ENCODE assay signal across 7 cellular contexts in genomic region chr20:62702886-62703852, GRCh38. TPM values are rescaled to one million over a fixed set of nuclear protein-coding genes. Genes with fewer than 3 reads are reported as not detected.
DNase-seq lines count a peak whose midpoint lies in the region; ATAC-seq and TF ChIP-seq lines count a peak whose summit lies in the region.

No MANE protein-coding gene starts in this region.

- peaks cover 4% of the 10 kb centered on the region for H3K4me1 Mint-ChIP-seq in activated naive CD8-positive, alpha-beta T cell treated with anti-CD3 and anti-CD28 coated beads, Interleukin-2, amount 50 U/mL, for 24 hours
- peaks cover 8 to 17% (median 11%) of the 10 kb centered on the region in 4 donors for H3K4me1 Mint-ChIP-seq in naive thymus-derived CD8-positive, alpha-beta T cell

- no peaks in the 10 kb centered on the region for H3K9me3 Mint-ChIP-seq in activated naive CD8-positive, alpha-beta T cell treated with anti-CD3 and anti-CD28 coated beads, Interleukin-2, amount 50 U/mL, for 24 hours
- no peaks in the 10 kb centered on the region for H3K9me3 Mint-ChIP-seq in naive thymus-derived CD8-positive, alpha-beta T cell

- H3K9me3 ChIP-seq in spleen, result peaks cover 0 to 3% (median 0%) of the 10 kb centered on the region in 8 donors

- H3K4me1 ChIP-seq in spleen, result peaks cover 5 to 29% (median 13%) of the 10 kb centered on the region in 6 donors

- peaks cover 9% of the 10 kb centered on the region for H3K27me3 Mint-ChIP-seq in activated naive CD8-positive, alpha-beta T cell treated with anti-CD3 and anti-CD28 coated beads, Interleukin-2, amount 50 U/mL, for 24 hours
- H3K27me3 Mint-ChIP-seq in naive thymus-derived CD8-positive, alpha-beta T cell, result peaks cover 4 to 15% (median 6%) of the 10 kb centered on the region in 5 donors

- peak overlapping the region; percentile 80 for H3K27ac Mint-ChIP-seq in activated naive CD8-positive, alpha-beta T cell treated with anti-CD3 and anti-CD28 coated beads, Interleukin-2, amount 50 U/mL, for 24 hours
- H3K27ac Mint-ChIP-seq in naive thymus-derived CD8-positive, alpha-beta T cell, result peak overlapping the region in 6 of 10 donors; percentile 11 to 96 (median 76)

- H3K27ac ChIP-seq in spleen, result no peak overlapping the region

- H3K36me3 Mint-ChIP-seq in activated naive CD8-positive, alpha-beta T cell treated with anti-CD3 and anti-CD28 coated beads, Interleukin-2, amount 50 U/mL, for 24 hours (ENCODE audit: low read depth), result no peaks in the 10 kb centered on the region
- H3K36me3 Mint-ChIP-seq in naive thymus-derived CD8-positive, alpha-beta T cell, result no peaks in the 10 kb centered on the region

- H3K4me3 Mint-ChIP-seq in activated naive CD8-positive, alpha-beta T cell treated with anti-CD3 and anti-CD28 coated beads, Interleukin-2, amount 50 U/mL, for 24 hours, result no peak overlapping the region
- H3K4me3 Mint-ChIP-seq in naive thymus-derived CD8-positive, alpha-beta T cell, result peak overlapping the region in 4 of 10 donors; percentile 11 to 77 (median 59)

- ATAC-seq in activated naive CD8-positive, alpha-beta T cell treated with anti-CD3 and anti-CD28 coated beads, Interleukin-2, amount 50 U/mL, for 24 hours, result peak; percentile 84
- ATAC-seq in naive thymus-derived CD8-positive, alpha-beta T cell, result peak; percentile 45 to 77
- no peak for ATAC-seq in HG03521 (IDR thresholded peaks at IDR 0.05; ENCODE audit: unreplicated experiment)
- ATAC-seq in HG02678 (IDR thresholded peaks at IDR 0.05; ENCODE audit: unreplicated experiment), result no peak

- 78 to 88% (median 81%) methylated on average over 23 to 25 of the region's 25 CpGs for WGBS in spleen, 5 donors

- peak; percentile 95 for DNase-seq in EL
- peak; percentile 78 for DNase-seq in NCI-H2171 (lab: John Stamatoyannopoulos, UW)
- DNase-seq in activated naive CD8-positive, alpha-beta T cell treated with anti-CD3 and anti-CD28 coated beads, Interleukin-2, amount 50 U/mL, for 24 hours, result peak; percentile 22
- DNase-seq in naive thymus-derived CD8-positive, alpha-beta T cell, result peak in 1 of 10 donors; percentile 17
- no peak for DNase-seq in spleen

- TF ChIP-seq POLR2A in spleen (IDR thresholded peaks at IDR 0.05), result no peak

- H3K36me3 ChIP-seq in spleen, result no peaks in the 10 kb centered on the region

- H3K27me3 ChIP-seq in spleen (replicated peaks in 1 of 7), result peaks cover 0 to 54% (median 13%) of the 10 kb centered on the region in 7 donors

- no peak for TF ChIP-seq CTCF in spleen (IDR thresholded peaks at IDR 0.05 in 8 of 11, conservative IDR thresholded peaks at IDR 0.05 in 3 of 11)

- H3K4me3 ChIP-seq in spleen, result no peak overlapping the region

- POLR2A ChIA-PET in naive thymus-derived CD8-positive, alpha-beta T cell (lab: Charles Lee), result interaction anchor here (1.3 to 2.0 kb wide), 2 partner anchors 37 to 91 kb away, joined by 5 to 8 read pairs; no protein-coding TSS in a partner anchor

- intact Hi-C loops in spleen (cut with DNase I; ENCODE audit: low total_unique reads), result no loop called here

RNA-seq across cellular contexts. Expression of gene NTSR1, which starts 5.5 kb away (rescaled TPM):
- not detected for total RNA-seq in naive thymus-derived CD8-positive, alpha-beta T cell
- polyA plus RNA-seq in naive thymus-derived CD8-positive, alpha-beta T cell, result not detected
- total RNA-seq in spleen, result 1 to 10 TPM in 3 of 7 donors, under 1 TPM in 4; 0.51 to 5.7 (median 0.92) TPM
- polyA plus RNA-seq in spleen, result under 1 TPM; 0.14 to 0.30 (median 0.26) TPM

Comparison
In these comparisons a context has a peak if more than half of its experiments do, and no peak if none do; other contexts are left out.
1. ATAC-seq: peak in activated naive CD8-positive, alpha-beta T cell treated with anti-CD3 and anti-CD28 coated beads, Interleukin-2, amount 50 U/mL, for 24 hours (single experiment) and naive thymus-derived CD8-positive, alpha-beta T cell (2 of 2); none in HG03521 (single experiment) and HG02678 (single experiment).